Comparison of ENCODE assay signal across 8 cellular contexts in the genomic region with DNA sequence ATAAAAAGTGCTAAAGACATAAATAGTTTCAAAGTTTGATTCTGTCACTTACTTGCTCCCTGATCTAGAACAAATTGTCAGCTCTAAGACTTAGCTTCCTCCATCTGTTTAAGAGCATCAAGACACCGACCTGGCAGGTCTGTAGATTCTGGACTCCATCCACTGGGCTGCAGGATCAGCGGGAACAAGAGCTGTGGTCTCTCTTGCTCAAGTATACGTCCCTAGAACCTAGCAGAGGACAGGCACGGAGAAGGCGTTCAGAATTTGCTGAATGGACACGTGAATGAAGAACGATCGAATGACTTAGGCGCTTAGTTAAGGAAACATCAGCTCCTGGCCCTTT. TPM values are rescaled to one million over a fixed set of nuclear protein-coding genes. Genes with fewer than 3 reads are reported as not detected.
A peak's percentile ranks its signal among the peaks of the same experiment; 100 is the strongest.
DNase-seq lines count a peak whose midpoint lies in the region; ATAC-seq and TF ChIP-seq lines count a peak whose summit lies in the region.

No MANE protein-coding gene starts in this region.

- peaks cover 60% of the 10 kb centered on the region for H3K27me3 Mint-ChIP-seq in activated CD4-positive, alpha-beta T cell treated with anti-CD3 and anti-CD28 coated beads, Interleukin-2, amount 10 ng/mL, durations not matched to agents 24 days and 14 days

- no peaks in the 10 kb centered on the region for H3K36me3 Mint-ChIP-seq in activated CD4-positive, alpha-beta T cell treated with anti-CD3 and anti-CD28 coated beads, Interleukin-2, amount 10 ng/mL, durations not matched to agents 24 days and 14 days (ENCODE audit: low read depth)

- H3K4me3 Mint-ChIP-seq in activated CD4-positive, alpha-beta T cell treated with anti-CD3 and anti-CD28 coated beads, Interleukin-2, amount 10 ng/mL, durations not matched to agents 24 days and 14 days, result peak overlapping the region; percentile 52

- no peak overlapping the region for H3K27ac Mint-ChIP-seq in activated CD4-positive, alpha-beta T cell treated with anti-CD3 and anti-CD28 coated beads, Interleukin-2, amount 10 ng/mL, durations not matched to agents 24 days and 14 days

- H3K9me3 Mint-ChIP-seq in activated CD4-positive, alpha-beta T cell treated with anti-CD3 and anti-CD28 coated beads, Interleukin-2, amount 10 ng/mL, durations not matched to agents 24 days and 14 days, result no peaks in the 10 kb centered on the region

- intact Hi-C loops in activated CD4-positive, alpha-beta T cell treated with anti-CD3 and anti-CD28 coated beads, Interleukin-2, amount 10 ng/mL, durations not matched to agents 24 days and 14 days (cut with micrococcal nuclease), result loop anchor here (5.0 kb wide), 2 partner anchors 34 to 931 kb away; a partner anchor contains a TSS
- intact Hi-C loops in sciatic nerve (cut with DNase I), result no loop called here

- H3K4me1 Mint-ChIP-seq in activated CD4-positive, alpha-beta T cell treated with anti-CD3 and anti-CD28 coated beads, Interleukin-2, amount 10 ng/mL, durations not matched to agents 24 days and 14 days, result peaks cover 8% of the 10 kb centered on the region

- DNase-seq in activated CD4-positive, alpha-beta T cell treated with anti-CD3 and anti-CD28 coated beads, Interleukin-2, amount 10 ng/mL, durations not matched to agents 24 days and 14 days, result peak; percentile 51
- no peak for DNase-seq in activated CD4-positive, alpha-beta T cell treated with anti-CD3 and anti-CD28 coated beads for 48 hours
- DNase-seq in foreskin melanocyte (peak; percentile 40), sciatic nerve (ENCODE audit: low spot score) (no peak), AML-193 (lab: John Stamatoyannopoulos, UW) (no peak), H4 (ENCODE audit: low spot score) (no peak)

- ATAC-seq in SK-N-SH treated with all-trans-retinoic acid at 6 μM for 48 hours (peak; percentile 45), sciatic nerve (peak; percentile 6), GM18498 (IDR thresholded peaks at IDR 0.05; ENCODE audit: unreplicated experiment) (no peak)

TF ChIP-seq in SK-N-SH treated with all-trans-retinoic acid at 6 μM for 48 hours, 23 proteins besides CTCF, POLR2A, EP300 and RAD21:
- no peak for TF ChIP-seq TCF4 (CRISPR knock-in tag; IDR thresholded peaks at IDR 0.05; ENCODE audit: borderline replicate concordance)
- no peak for TF ChIP-seq ZFP30 (CRISPR knock-in tag; IDR thresholded peaks at IDR 0.05)
- no peak for TF ChIP-seq ESRRG (CRISPR knock-in tag; IDR thresholded peaks at IDR 0.05)
- no peak for TF ChIP-seq ZC3H10 (CRISPR knock-in tag; IDR thresholded peaks at IDR 0.05)
TF ChIP-seq in SK-N-SH treated with all-trans-retinoic acid at 6 μM for 48 hours: peak in this region for 0.

RNA-seq across cellular contexts. Expression of a gene that starts 1.1 kb away (rescaled TPM):
- 0.12 and 0.14 TPM in 2 replicates for total RNA-seq in activated CD4-positive, alpha-beta T cell treated with anti-CD3 and anti-CD28 coated beads, Interleukin-2, amount 10 ng/mL, durations not matched to agents 24 days and 14 days
- total RNA-seq in sciatic nerve, result 34.5 TPM
- 14.6 and 36.4 TPM in 2 replicates for total RNA-seq in H4 (2014; rRNA removed; shearing (Covaris generic))

RNA-seq across cellular contexts. Expression of a gene that starts 33.5 kb away (rescaled TPM):
- total RNA-seq in activated CD4-positive, alpha-beta T cell treated with anti-CD3 and anti-CD28 coated beads, Interleukin-2, amount 10 ng/mL, durations not matched to agents 24 days and 14 days, result 25.2 and 25.6 TPM in 2 replicates
- 49.9 TPM for total RNA-seq in sciatic nerve
- 22.4 and 29.1 TPM in 2 replicates for total RNA-seq in H4 (2014; rRNA removed; shearing (Covaris generic))

Comparison
In these comparisons a context has a peak if more than half of its experiments do, and no peak if none do; other contexts are left out.
1. DNase-seq: peak in activated CD4-positive, alpha-beta T cell treated with anti-CD3 and anti-CD28 coated beads, Interleukin-2, amount 10 ng/mL, durations not matched to agents 24 days and 14 days (single experiment) and foreskin melanocyte (single experiment); none in activated CD4-positive, alpha-beta T cell treated with anti-CD3 and anti-CD28 coated beads for 48 hours (single experiment), sciatic nerve (single experiment), AML-193 (0 of 2) and H4 (single experiment).
2. RNA of a gene that starts 1.1 kb away (total RNA-seq): 34.5 TPM in sciatic nerve (single experiment) and 14.6 to 36.4 TPM in H4; 0.12 to 0.14 TPM in activated CD4-positive, alpha-beta T cell treated with anti-CD3 and anti-CD28 coated beads, Interleukin-2, amount 10 ng/mL, durations not matched to agents 24 days and 14 days; every median in the first group is over 10 times any median in the second.